ENCODE assay signal across 9 cellular contexts in the genomic region with DNA sequence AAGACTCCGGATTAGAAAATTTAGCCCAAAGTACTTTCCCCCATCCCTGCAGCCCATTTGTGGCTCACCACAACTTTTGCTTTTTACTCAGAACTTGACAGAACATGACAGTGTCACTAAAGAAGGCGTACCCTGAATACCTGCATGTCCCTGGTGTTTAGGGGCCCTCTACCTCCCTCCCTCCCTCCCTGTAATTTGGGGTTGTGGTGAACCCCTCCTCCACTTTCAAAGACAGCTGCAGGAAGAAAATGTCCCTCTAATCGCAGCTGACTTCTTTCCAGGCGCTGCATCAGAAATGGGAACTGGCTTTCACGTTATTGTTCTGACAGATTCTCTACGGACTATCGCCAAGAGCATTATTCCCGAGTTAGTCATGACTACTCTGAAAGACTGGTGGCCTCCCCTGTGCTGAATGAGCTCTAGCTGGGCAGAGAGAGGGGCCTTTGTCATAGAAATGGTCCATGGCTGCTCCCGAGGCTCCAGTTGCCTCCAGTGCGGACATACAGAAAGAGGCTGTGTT.
DNase-seq lines count a peak whose midpoint lies in the region; ATAC-seq and TF ChIP-seq lines count a peak whose summit lies in the region.
"Had no signal": no experiment of that assay in that cellular context is flagged by ENCODE, and none has a peak within 500 bp of the region (broad histone marks: within the 10 kb centered on the region; RNA-seq: fewer than 3 reads in every experiment).

No MANE protein-coding gene starts in this region.

- H3K9me3 Mint-ChIP-seq in chondrocyte (ENCODE audit: low read depth), result no peaks in the 10 kb centered on the region
- H3K9me3 Mint-ChIP-seq: immature natural killer cell had no signal

- DNase-seq in cardiac fibroblast (ENCODE audit: low read depth in 2 of 2) (peak; percentile 73 to 78), retinal pigment epithelial cell (ENCODE audit: low read depth) (peak; percentile 51), dedifferentiated amniotic fluid mesenchymal stem cell (ENCODE audit: extremely low spot score) (no peak), cortex of kidney (lab: John Stamatoyannopoulos, UW) (no peak), chondrocyte (ENCODE audit: low spot score) (no peak)
- DNase-seq: immature natural killer cell, NCI-H2171 had no signal

- H3K4me3 ChIP-seq in cardiac fibroblast (replicated peaks in 1 of 2; ENCODE audit: low read depth in 2 of 2, low read length in 2 of 2), result no peak overlapping the region
- H3K4me3 ChIP-seq in retinal pigment epithelial cell (ENCODE audit: low read length), result no peak overlapping the region

- no peaks in the 10 kb centered on the region for H3K36me3 Mint-ChIP-seq in chondrocyte (ENCODE audit: low read depth)

- H3K4me1 Mint-ChIP-seq in chondrocyte (ENCODE audit: low read depth), result no peaks in the 10 kb centered on the region

- no peaks in the 10 kb centered on the region for H3K27me3 Mint-ChIP-seq in chondrocyte (ENCODE audit: low read depth)

- no peak overlapping the region for H3K27ac Mint-ChIP-seq in chondrocyte (ENCODE audit: unreplicated experiment)
- H3K27ac Mint-ChIP-seq: immature natural killer cell had no signal

- no peak for TF ChIP-seq CTCF in cardiac fibroblast (IDR thresholded peaks at IDR 0.05; ENCODE audit: low read depth, low read length)
- TF ChIP-seq CTCF in retinal pigment epithelial cell (conservative IDR thresholded peaks at IDR 0.05; ENCODE audit: low read depth, low read length), result no peak
- TF ChIP-seq CTCF in chondrocyte (IDR thresholded peaks at IDR 0.05), result no peak

- ATAC-seq in GM18909 (IDR thresholded peaks at IDR 0.05; ENCODE audit: poor library complexity, unreplicated experiment) (peak; percentile 59), HG03066 (IDR thresholded peaks at IDR 0.05; ENCODE audit: low read depth, unreplicated experiment) (peak; percentile 79)

- no peak overlapping the region for H3K4me3 Mint-ChIP-seq in chondrocyte (ENCODE audit: unreplicated experiment)
- H3K4me3 Mint-ChIP-seq: immature natural killer cell had no signal

Comparison
In these comparisons a context has a peak if more than half of its experiments do, and no peak if none do; other contexts are left out.
1. DNase-seq: peak in cardiac fibroblast (2 of 2) and retinal pigment epithelial cell (single experiment); none in dedifferentiated amniotic fluid mesenchymal stem cell (single experiment), cortex of kidney (single experiment) and chondrocyte (single experiment).